ENCODE assay signal across 8 cellular contexts in the genomic region with DNA sequence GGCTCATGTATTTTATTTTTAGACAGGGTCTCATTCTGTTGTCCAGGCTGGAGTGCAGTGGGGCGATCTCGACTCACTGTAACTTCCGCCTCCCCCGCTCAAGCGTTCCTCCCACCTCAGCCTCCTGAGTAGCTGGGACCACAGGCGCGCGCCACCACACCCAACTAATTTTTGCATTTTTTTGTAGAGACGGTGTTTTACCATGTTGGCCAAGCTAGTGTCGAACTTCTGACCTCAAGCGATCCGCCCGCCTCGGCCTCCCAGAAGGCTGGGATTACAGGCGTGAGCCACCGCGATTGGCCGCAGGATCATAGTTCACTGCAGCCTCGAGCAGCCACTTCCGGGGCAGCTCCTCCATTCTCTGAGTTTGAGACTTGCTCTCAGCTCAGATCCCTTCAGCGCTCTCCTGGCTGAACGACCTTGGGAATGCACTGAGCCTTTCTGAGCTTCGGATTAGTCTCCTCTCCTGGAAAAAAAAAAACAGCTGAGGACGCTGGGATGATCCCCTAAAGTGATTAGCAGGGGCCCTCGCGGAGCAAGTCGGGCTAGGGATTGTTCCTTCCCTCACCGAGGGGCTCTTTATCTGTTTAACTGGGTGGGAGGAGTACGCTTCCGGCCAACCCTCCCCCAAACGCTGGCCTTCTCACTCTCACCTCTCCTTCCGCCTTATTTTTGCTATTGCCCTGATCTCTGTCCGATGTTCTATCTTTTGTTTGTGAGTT. TPM values are rescaled to one million over a fixed set of nuclear protein-coding genes. Genes with fewer than 3 reads are reported as not detected.
A peak's percentile ranks its signal among the peaks of the same experiment; 100 is the strongest.
DNase-seq lines count a peak whose midpoint lies in the region; ATAC-seq and TF ChIP-seq lines count a peak whose summit lies in the region.

No MANE protein-coding gene starts in this region.

- H3K79me2 ChIP-seq in trophoblast cell (ENCODE audit: control insufficient read depth, insufficient read depth, low read length, poor library complexity) = peaks cover 10% of the 10 kb centered on the region

- H3K14ac ChIP-seq in trophoblast cell (ENCODE audit: low read length) = peak overlapping the region; percentile 99

- H2BK5ac ChIP-seq in trophoblast cell (ENCODE audit: low read depth, low read length, poor library complexity) = no peak overlapping the region

- H3K9ac ChIP-seq in trophoblast cell (ENCODE audit: low read length) = no peak overlapping the region

- no peaks in the 10 kb centered on the region for H3K9me3 ChIP-seq in trophoblast cell (ENCODE audit: insufficient read depth, low read depth, low read length)

- H4K91ac ChIP-seq in trophoblast cell (ENCODE audit: low read depth, low read length) = peak overlapping the region; percentile 99

- H3K4ac ChIP-seq in trophoblast cell (ENCODE audit: low read depth, low read length) = peak overlapping the region; percentile 15

- peak overlapping the region; percentile 83 for H3K4me3 ChIP-seq in GM06990 (replicated peaks; ENCODE audit: low read depth, low read length)
- no peak overlapping the region for H3K4me3 ChIP-seq in trophoblast cell (ENCODE audit: low read depth, low read length)

- H3K27ac ChIP-seq in trophoblast cell (ENCODE audit: low read depth, low read length) = peak overlapping the region; percentile 31

- peaks cover under 1 to 2% of the 10 kb centered on the region in 2 donors for H3K27me3 Mint-ChIP-seq in effector memory CD8-positive, alpha-beta T cell

- H2AFZ ChIP-seq in trophoblast cell (ENCODE audit: insufficient read depth, low read length, poor library complexity) = no peak overlapping the region

- H3K4me1 Mint-ChIP-seq in effector memory CD8-positive, alpha-beta T cell (ENCODE audit: low read depth in 2 of 2) = peaks cover 11 to 15% of the 10 kb centered on the region in 2 donors

- no peaks in the 10 kb centered on the region for H3K9me3 Mint-ChIP-seq in effector memory CD8-positive, alpha-beta T cell

- peak overlapping the region; percentile 96 for H3K4me2 ChIP-seq in trophoblast cell (ENCODE audit: low read length)

- no peak overlapping the region for H3K23ac ChIP-seq in trophoblast cell (ENCODE audit: low read length)

- peaks cover 4% of the 10 kb centered on the region for H3K36me3 Mint-ChIP-seq in effector memory CD8-positive, alpha-beta T cell (ENCODE audit: insufficient read depth)

- DNase-seq in GM06990 (ENCODE audit: extremely low read depth, insufficient read length) = no peak
- DNase-seq in OCI-M2 (lab: John Stamatoyannopoulos, UW; ENCODE audit: unreplicated experiment) = peak; percentile 24
- no peak for DNase-seq in effector memory CD8-positive, alpha-beta T cell
- peak; percentile 10 to 48 for DNase-seq in trophoblast cell
- DNase-seq in DMS79 treated with DMSO at 0.1 percent for 48 hours (lab: John Stamatoyannopoulos, UW) = no peak
- DNase-seq in DMS153 (lab: John Stamatoyannopoulos, UW) = no peak

- H3K27ac Mint-ChIP-seq in effector memory CD8-positive, alpha-beta T cell = peak overlapping the region; percentile 84 to 88

- H3K18ac ChIP-seq in trophoblast cell (ENCODE audit: low read length) = peak overlapping the region; percentile 100

- H3K36me3 ChIP-seq in GM06990 (ENCODE audit: control insufficient read depth, insufficient read depth, low read length) (peaks cover 2% of the 10 kb centered on the region; the same call in 1 of the 2 replicates), trophoblast cell (ENCODE audit: control insufficient read depth in 1 of 2, insufficient read depth in 2 of 2, low read length in 2 of 2) (peaks cover 11 to 18% of the 10 kb centered on the region in 2 experiments)

- H2AK5ac ChIP-seq in trophoblast cell (ENCODE audit: low read length) = peak overlapping the region; percentile 99

- ATAC-seq in effector memory CD8-positive, alpha-beta T cell (replicated peaks) = no peak
- no peak for ATAC-seq in HG03460 (IDR thresholded peaks at IDR 0.05; ENCODE audit: unreplicated experiment)
- ATAC-seq in HG03280 (IDR thresholded peaks at IDR 0.05; ENCODE audit: unreplicated experiment) = no peak

- peaks cover 17 to 23% of the 10 kb centered on the region in 2 experiments for H3K4me1 ChIP-seq in trophoblast cell (ENCODE audit: control insufficient read depth in 1 of 2, insufficient read depth in 2 of 2, low read length in 2 of 2)

- peak overlapping the region; percentile 74 to 78 for H3K4me3 Mint-ChIP-seq in effector memory CD8-positive, alpha-beta T cell

- WGBS in trophoblast cell (ENCODE audit: extremely low coverage, insufficient coverage, insufficient read length) = no CpG with 5 or more reads among the region's 33 CpGs

- peak overlapping the region; percentile 97 for H4K12ac ChIP-seq in trophoblast cell (ENCODE audit: low read depth, low read length)

- H3K79me1 ChIP-seq in trophoblast cell (ENCODE audit: low read length) = peaks cover 15% of the 10 kb centered on the region

- peak overlapping the region; percentile 97 for H2BK120ac ChIP-seq in trophoblast cell (ENCODE audit: insufficient read depth, low read length, poor library complexity)

- peak overlapping the region; percentile 15 for H2BK12ac ChIP-seq in trophoblast cell (ENCODE audit: low read length)

- H4K8ac ChIP-seq in trophoblast cell (ENCODE audit: low read depth, low read length) = peak overlapping the region; percentile 100

- TF ChIP-seq CTCF in GM06990 (IDR thresholded peaks at IDR 0.05; ENCODE audit: insufficient read depth, low read length, poor library complexity, severe bottlenecking) = no peak

- H3K27me3 ChIP-seq in GM06990 (replicated peaks; ENCODE audit: control insufficient read depth, insufficient read depth, low read length) (peaks cover 1% of the 10 kb centered on the region), trophoblast cell (ENCODE audit: insufficient read depth, low read length) (no peaks in the 10 kb centered on the region)

RNA-seq across cellular contexts. Expression of a gene that starts 1.1 kb away (rescaled TPM):
- 58.0 and 58.7 TPM in 2 replicates for polyA plus RNA-seq in trophoblast cell (2013)

RNA-seq across cellular contexts. Expression of a gene that starts 12.2 kb away (rescaled TPM):
- 10.1 and 10.3 TPM in 2 replicates for polyA plus RNA-seq in trophoblast cell (2013)

RNA-seq across cellular contexts. Expression of a gene that starts 17.3 kb away (rescaled TPM):
- 2.7 and 2.8 TPM in 2 replicates for polyA plus RNA-seq in trophoblast cell (2013)

RNA-seq across cellular contexts. Expression of a gene that starts 31.4 kb away (rescaled TPM):
- polyA plus RNA-seq in trophoblast cell (2013) = 0.40 and 0.62 TPM in 2 replicates

RNA-seq across cellular contexts. Expression of a gene that starts 36.6 kb away (rescaled TPM):
- 719 and 729 TPM in 2 replicates for polyA plus RNA-seq in trophoblast cell (2013)

Comparison
In these comparisons a context has a peak if more than half of its experiments do, and no peak if none do; other contexts are left out.
1. DNase-seq: peak in OCI-M2 (single experiment) and trophoblast cell (2 of 2); none in GM06990 (single experiment), effector memory CD8-positive, alpha-beta T cell (0 of 3), DMS79 treated with DMSO at 0.1 percent for 48 hours (single experiment) and DMS153 (single experiment).